15 cellular contexts compared by ENCODE assay signal in the genomic region with DNA sequence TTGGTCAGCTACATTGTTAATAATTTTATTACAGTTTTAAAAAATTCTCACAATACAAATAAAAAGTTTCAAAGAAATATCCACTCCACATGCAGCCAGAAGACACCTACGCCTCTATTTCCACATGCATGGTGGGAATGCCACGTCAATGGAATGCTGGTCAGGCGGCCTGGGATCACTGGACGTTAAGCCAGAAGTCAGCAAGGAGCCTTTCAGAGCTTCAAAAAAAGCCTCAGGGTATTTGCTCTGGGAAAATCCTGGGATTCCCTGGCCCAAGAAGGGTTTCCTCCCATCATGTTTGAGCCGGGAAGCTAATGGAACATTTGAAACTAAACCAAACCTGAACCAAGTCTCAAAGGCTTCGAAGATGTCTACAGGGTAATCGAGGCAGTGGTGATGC.
DNase-seq lines count a peak whose midpoint lies in the region; ATAC-seq and TF ChIP-seq lines count a peak whose summit lies in the region.
"Had no signal": no experiment of that assay in that cellular context is flagged by ENCODE, and none has a peak within 500 bp of the region (broad histone marks: within the 10 kb centered on the region; RNA-seq: fewer than 3 reads in every experiment).

No MANE protein-coding gene starts in this region.

- H3K4ac ChIP-seq in H9 (ENCODE audit: low read depth, low read length), result no peak overlapping the region
- H3K4ac ChIP-seq in neuronal stem cell (ENCODE audit: low read length), result no peak overlapping the region

- no peak overlapping the region for H2BK20ac ChIP-seq in H9 (ENCODE audit: low read depth, low read length, poor library complexity, severe bottlenecking)

- no peak overlapping the region for H4K5ac ChIP-seq in H9 (ENCODE audit: insufficient read length, low read depth, low read length)

- 0 out of 2 replicates have a peak, but pooled peaks cover 8% of the 10 kb centered on the region for H3K4me1 ChIP-seq in H9 (ENCODE audit: insufficient read depth, low read length)
- H3K4me1 ChIP-seq in iPS-20b (ENCODE audit: insufficient read depth, low read length), result peaks cover 18% of the 10 kb centered on the region
- no peaks in the 10 kb centered on the region for H3K4me1 ChIP-seq in neuronal stem cell (ENCODE audit: control insufficient read depth in 2 of 2, insufficient read depth in 1 of 2, low read depth in 1 of 2, low read length in 2 of 2)

- H3K36me3 Mint-ChIP-seq in H9 (ENCODE audit: insufficient read depth in 1 of 3, low read depth in 3 of 3) (peaks cover 4 to 15% (median 10%) of the 10 kb centered on the region in 3 experiments; a peak in 6 of 7 replicates), WTC11 (peaks cover 7% of the 10 kb centered on the region)
- no peaks in the 10 kb centered on the region for H3K36me3 Mint-ChIP-seq in activated CD4-positive, alpha-beta T cell treated with anti-CD3 and anti-CD28 coated beads for 36 hours (ENCODE audit: low read depth)
- H3K36me3 Mint-ChIP-seq: CD4-positive, alpha-beta memory T cell had no signal

- no peak for TF ChIP-seq CTCF in H9 (conservative IDR thresholded peaks at IDR 0.05)
- no peak for TF ChIP-seq CTCF in WTC11 (IDR thresholded peaks at IDR 0.05)

- H3K14ac ChIP-seq in H9 (ENCODE audit: insufficient read depth, low read length), result no peak overlapping the region
- H3K14ac ChIP-seq in neuronal stem cell (ENCODE audit: low read length), result no peak overlapping the region

- H3K9me3 ChIP-seq in H9 (ENCODE audit: control insufficient read depth, low read depth, low read length) (no peaks in the 10 kb centered on the region), iPS-20b (ENCODE audit: insufficient read depth, low read depth, low read length) (peaks cover 4% of the 10 kb centered on the region; the same call in 1 of the 2 replicates), neuronal stem cell (replicated peaks in 1 of 2; ENCODE audit: control insufficient read depth in 2 of 2, insufficient read depth in 1 of 2, low read depth in 1 of 2, low read length in 2 of 2) (peaks cover 0 to 4% of the 10 kb centered on the region in 2 donors)

- no peak overlapping the region for H2AFZ ChIP-seq in H9 (ENCODE audit: low read length)
- H2AFZ ChIP-seq in neuronal stem cell (ENCODE audit: low read length), result no peak overlapping the region
- H2AFZ ChIP-seq: GM23248 had no signal

- DNase-seq in H9, result no peak
- DNase-seq in WTC11 (ENCODE audit: low spot score), result no peak
- DNase-seq in activated CD4-positive, alpha-beta T cell treated with anti-CD3 and anti-CD28 coated beads for 36 hours, result no peak
- no peak for DNase-seq in central memory CD4-positive, alpha-beta T cell
- no peak for DNase-seq in neuronal stem cell (ENCODE audit: low spot score)
- DNase-seq: C1 segment of cervical spinal cord; Calu3; CD4-positive, alpha-beta memory T cell; COR-L47; DMS53; DMS79 treated with DMSO at 0.1 percent for 48 hours; GM23248 had no signal

- H3K79me2 ChIP-seq in H9 (ENCODE audit: insufficient read depth, low read length), result no peaks in the 10 kb centered on the region

- H3K27ac Mint-ChIP-seq in H9, result peak overlapping the region in 2 of 3 experiments; percentile 66 to 85; a peak in 2 of 7 replicates
- peak overlapping the region; percentile 63 for H3K27ac Mint-ChIP-seq in WTC11
- no peak overlapping the region for H3K27ac Mint-ChIP-seq in activated CD4-positive, alpha-beta T cell treated with anti-CD3 and anti-CD28 coated beads for 36 hours
- H3K27ac Mint-ChIP-seq: CD4-positive, alpha-beta memory T cell had no signal

- no peak overlapping the region for H3K56ac ChIP-seq in H9 (ENCODE audit: insufficient read length, low read depth, low read length)

- no peak overlapping the region for H3K27ac ChIP-seq in H9 (ENCODE audit: insufficient read length, low read depth, low read length)
- H3K27ac ChIP-seq in iPS-20b (ENCODE audit: low read length), result no peak overlapping the region
- H3K27ac ChIP-seq in neuronal stem cell (replicated peaks; ENCODE audit: low read length), result no peak overlapping the region
- H3K27ac ChIP-seq: GM23248 had no signal

- H3T11ph ChIP-seq in H9 (ENCODE audit: low read length), result no peak overlapping the region

- H3K4me1 Mint-ChIP-seq in H9 (peaks cover 35 to 39% of the 10 kb centered on the region in 2 experiments), WTC11 (peaks cover 42% of the 10 kb centered on the region)
- peaks cover 3% of the 10 kb centered on the region for H3K4me1 Mint-ChIP-seq in activated CD4-positive, alpha-beta T cell treated with anti-CD3 and anti-CD28 coated beads for 36 hours

- H3K4me3 Mint-ChIP-seq in H9 (peak overlapping the region in 1 of 2 experiments; percentile 44; a peak in 1 of 5 replicates), WTC11 (no peak overlapping the region)
- no peak overlapping the region for H3K4me3 Mint-ChIP-seq in activated CD4-positive, alpha-beta T cell treated with anti-CD3 and anti-CD28 coated beads for 36 hours
- H3K4me3 Mint-ChIP-seq: CD4-positive, alpha-beta memory T cell had no signal

- H2AK5ac ChIP-seq in H9 (ENCODE audit: insufficient read length, low read length) (peak overlapping the region; percentile 65), neuronal stem cell (ENCODE audit: low read depth, low read length) (no peak overlapping the region)

- no peaks in the 10 kb centered on the region for H3K27me3 ChIP-seq in H9 (ENCODE audit: insufficient read depth, low read length)
- no peaks in the 10 kb centered on the region for H3K27me3 ChIP-seq in iPS-20b (ENCODE audit: insufficient read depth, low read length)
- peaks cover 0 to 2% (median 0%) of the 10 kb centered on the region in 3 experiments for H3K27me3 ChIP-seq in neuronal stem cell (ENCODE audit: control insufficient read depth in 3 of 3, insufficient read depth in 3 of 3, low read depth in 1 of 3, low read length in 3 of 3)

- H3K27me3 Mint-ChIP-seq in H9 (ENCODE audit: low read depth) (peaks cover 20% of the 10 kb centered on the region), WTC11 (ENCODE audit: low read depth) (peaks cover 24% of the 10 kb centered on the region)
- H3K27me3 Mint-ChIP-seq in activated CD4-positive, alpha-beta T cell treated with anti-CD3 and anti-CD28 coated beads for 36 hours, result peaks cover 4% of the 10 kb centered on the region

- H3K18ac ChIP-seq in H9 (ENCODE audit: insufficient read length, low read depth, low read length) (no peak overlapping the region), neuronal stem cell (ENCODE audit: low read length) (no peak overlapping the region)

- no peaks in the 10 kb centered on the region for H3K23me2 ChIP-seq in H9 (ENCODE audit: insufficient read length, low read depth, low read length, poor library complexity, severe bottlenecking)

- intact Hi-C loops in activated CD4-positive, alpha-beta T cell treated with anti-CD3 and anti-CD28 coated beads for 36 hours (cut with DNase I, micrococcal nuclease), result no loop called here

- POLR2A ChIA-PET in WTC11 (lab: Charles Lee), result interaction anchor here (1.3 kb wide), 1 partner anchor 21 kb away, joined by 4 read pairs; no protein-coding TSS in a partner anchor
- POLR2A ChIA-PET in activated CD4-positive, alpha-beta T cell treated with anti-CD3 and anti-CD28 coated beads for 36 hours (lab: Charles Lee), result no interaction called here

- no peak overlapping the region for H4K8ac ChIP-seq in H9 (replicated peaks; ENCODE audit: insufficient read length, low read depth, low read length)
- no peak overlapping the region for H4K8ac ChIP-seq in neuronal stem cell (ENCODE audit: low read depth, low read length)

- H3K9me3 Mint-ChIP-seq in H9, result peaks cover 9 to 13% of the 10 kb centered on the region in 2 experiments; a peak in 4 of 5 replicates
- peaks cover 14% of the 10 kb centered on the region for H3K9me3 Mint-ChIP-seq in WTC11
- no peaks in the 10 kb centered on the region for H3K9me3 Mint-ChIP-seq in activated CD4-positive, alpha-beta T cell treated with anti-CD3 and anti-CD28 coated beads for 36 hours (ENCODE audit: low read depth)

- no peak overlapping the region for H3K23ac ChIP-seq in H9 (ENCODE audit: insufficient read length, low read depth, low read length)
- no peak overlapping the region for H3K23ac ChIP-seq in neuronal stem cell (ENCODE audit: low read depth, low read length, poor library complexity)

- H3K36me3 ChIP-seq in iPS-20b (ENCODE audit: insufficient read depth, low read depth, low read length), result no peaks in the 10 kb centered on the region
- H3K36me3 ChIP-seq in neuronal stem cell (replicated peaks in 1 of 2; ENCODE audit: control insufficient read depth in 2 of 2, insufficient read depth in 2 of 2, low read length in 2 of 2), result no peaks in the 10 kb centered on the region

- WGBS in H9 (ENCODE audit: extremely low coverage, insufficient read length, low lambda C conversion rate), result no CpG with 5 or more reads among the region's 7 CpGs
- WGBS in neuronal stem cell (ENCODE audit: extremely low coverage in 2 of 2, insufficient read length in 2 of 2, insufficient replicate concordance in 1 of 2), 2 donors, result no CpG with 5 or more reads among the region's 7 CpGs

- no peak overlapping the region for H3K4me2 ChIP-seq in H9 (ENCODE audit: insufficient read depth, insufficient read length, low read length)
- no peak overlapping the region for H3K4me2 ChIP-seq in neuronal stem cell (ENCODE audit: insufficient read depth, low read length, poor library complexity, severe bottlenecking)

- H4K91ac ChIP-seq in H9 (ENCODE audit: insufficient read length, low read depth, low read length) (no peak overlapping the region), neuronal stem cell (ENCODE audit: low read depth, low read length, poor library complexity) (no peak overlapping the region)

- ATAC-seq in WTC11, result peak; percentile 27
- ATAC-seq in activated CD4-positive, alpha-beta T cell treated with anti-CD3 and anti-CD28 coated beads for 36 hours, result no peak
- ATAC-seq in GM21381 (IDR thresholded peaks at IDR 0.05; ENCODE audit: unreplicated experiment), result no peak
- ATAC-seq: HCT116 had no signal

- H3K4me3 ChIP-seq in iPS-20b (ENCODE audit: low read length), result peak overlapping the region; percentile 54
- no peak overlapping the region for H3K4me3 ChIP-seq in neuronal stem cell (ENCODE audit: low read length in 2 of 2)
- H3K4me3 ChIP-seq: GM23248 had no signal

- no peak overlapping the region for H2BK12ac ChIP-seq in H9 (ENCODE audit: insufficient read length, low read depth, low read length)
- H2BK12ac ChIP-seq in neuronal stem cell (ENCODE audit: low read length), result no peak overlapping the region

- no peaks in the 10 kb centered on the region for H3K79me1 ChIP-seq in H9 (ENCODE audit: insufficient read depth, low read depth, low read length, poor library complexity, severe bottlenecking)
- H3K79me1 ChIP-seq in neuronal stem cell (ENCODE audit: low read depth, low read length), result no peaks in the 10 kb centered on the region

- no peak overlapping the region for H2BK120ac ChIP-seq in H9 (ENCODE audit: low read depth, low read length, poor library complexity, severe bottlenecking)
- H2BK120ac ChIP-seq in neuronal stem cell (ENCODE audit: low read depth, low read length), result no peak overlapping the region

- H3K9ac ChIP-seq in H9 (ENCODE audit: extremely low read depth, insufficient read length, low read length), result no peak overlapping the region
- H3K9ac ChIP-seq in iPS-20b (ENCODE audit: low read depth, low read length), result no peak overlapping the region
- H3K9ac ChIP-seq in neuronal stem cell (ENCODE audit: low read depth, low read length, poor library complexity), result no peak overlapping the region
- H3K9ac ChIP-seq: GM23248 had no signal

- CTCF ChIA-PET in WTC11 (lab: Charles Lee), result interaction anchor here (0.7 kb wide), 1 partner anchor 21 kb away, joined by 3 read pairs; no protein-coding TSS in a partner anchor
- CTCF ChIA-PET in activated CD4-positive, alpha-beta T cell treated with anti-CD3 and anti-CD28 coated beads for 36 hours (lab: Charles Lee), result no interaction called here

- H2BK5ac ChIP-seq in H9 (ENCODE audit: insufficient read length, low read length) (no peak overlapping the region), neuronal stem cell (ENCODE audit: low read length) (no peak overlapping the region)

- H2BK15ac ChIP-seq in H9 (ENCODE audit: low read depth, low read length) (no peak overlapping the region), neuronal stem cell (ENCODE audit: low read length) (no peak overlapping the region)

- no peaks in the 10 kb centered on the region for H4K20me1 ChIP-seq in H9 (ENCODE audit: control insufficient read depth, insufficient read depth, insufficient read length)
